In the genomic region with DNA sequence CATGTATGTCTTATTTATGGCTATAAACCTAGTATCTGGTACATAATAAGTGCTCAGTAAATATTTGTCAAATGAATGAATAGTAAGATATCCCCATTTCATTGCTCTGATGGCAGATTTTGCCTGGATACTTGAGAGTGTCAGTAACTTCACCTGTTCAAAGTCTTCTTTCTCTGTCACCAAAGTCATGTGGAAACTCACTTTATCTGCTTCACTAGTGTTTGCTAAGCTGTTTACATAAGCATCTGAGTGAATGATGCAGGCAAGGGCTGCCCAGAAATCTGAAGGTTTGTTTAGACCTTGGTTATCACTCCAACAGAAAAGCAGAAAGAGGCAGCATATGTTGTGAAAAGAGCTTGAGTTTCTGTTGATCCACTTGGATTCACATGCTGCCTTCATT, we compare ENCODE assay signal across 22 cellular contexts. TPM values are rescaled to one million over a fixed set of nuclear protein-coding genes. Genes with fewer than 3 reads are reported as not detected.
DNase-seq lines count a peak whose midpoint lies in the region; ATAC-seq and TF ChIP-seq lines count a peak whose summit lies in the region.
"Had no signal": no experiment of that assay in that cellular context is flagged by ENCODE, and none has a peak within 500 bp of the region (broad histone marks: within the 10 kb centered on the region; RNA-seq: fewer than 3 reads in every experiment).

No MANE protein-coding gene starts in this region.

- H2AFZ ChIP-seq in ACC112 (ENCODE audit: low read length, unreplicated experiment) (no peak overlapping the region), hepatocyte (no peak overlapping the region), neural progenitor cell (replicated peaks) (no peak overlapping the region), MM.1S (ENCODE audit: low read length) (no peak overlapping the region)

- TF ChIP-seq CTCF in hepatocyte (IDR thresholded peaks at IDR 0.05; ENCODE audit: poor library complexity), result no peak
- no peak for TF ChIP-seq CTCF in neural progenitor cell (IDR thresholded peaks at IDR 0.05)
- TF ChIP-seq CTCF in MM.1S (IDR thresholded peaks at IDR 0.05; ENCODE audit: low read length), result no peak

- peaks cover 21% of the 10 kb centered on the region for H3K4me1 ChIP-seq in ACC112 (ENCODE audit: control insufficient read depth, insufficient read depth, low read length, unreplicated experiment)
- H3K4me1 ChIP-seq in hepatocyte (ENCODE audit: insufficient read depth), result no peaks in the 10 kb centered on the region
- H3K4me1 ChIP-seq in neural progenitor cell, result no peaks in the 10 kb centered on the region
- H3K4me1 ChIP-seq in MM.1S (ENCODE audit: low read length), result no peaks in the 10 kb centered on the region
- H3K4me1 ChIP-seq: BE2C had no signal

- H3K4me3 Mint-ChIP-seq in neural progenitor cell, result no peak overlapping the region
- H3K4me3 Mint-ChIP-seq: CD4-positive, CD25-positive, alpha-beta regulatory T cell; CD8-positive, alpha-beta memory T cell; H9 had no signal

- H3K9me2 ChIP-seq in hepatocyte (replicated peaks; ENCODE audit: insufficient read depth) (no peaks in the 10 kb centered on the region), MM.1S (replicated peaks; ENCODE audit: insufficient read depth, low read length) (no peaks in the 10 kb centered on the region)

- no peaks in the 10 kb centered on the region for H3F3A ChIP-seq in neural progenitor cell (ENCODE audit: low read depth)
- H3F3A ChIP-seq in MM.1S (ENCODE audit: insufficient read depth, low read length), result no peaks in the 10 kb centered on the region

- H3K36me3 Mint-ChIP-seq in neural progenitor cell, result no peaks in the 10 kb centered on the region
- H3K36me3 Mint-ChIP-seq: CD4-positive, CD25-positive, alpha-beta regulatory T cell; CD8-positive, alpha-beta memory T cell had no signal

- H3K27me3 ChIP-seq in ACC112 (ENCODE audit: insufficient read depth, low read length), result no peaks in the 10 kb centered on the region
- no peaks in the 10 kb centered on the region for H3K27me3 ChIP-seq in hepatocyte
- no peaks in the 10 kb centered on the region for H3K27me3 ChIP-seq in neural progenitor cell
- H3K27me3 ChIP-seq in MM.1S (replicated peaks; ENCODE audit: insufficient read depth, low read length), result no peaks in the 10 kb centered on the region

- H4K20me1 ChIP-seq in hepatocyte (ENCODE audit: insufficient read depth, poor library complexity, severe bottlenecking), result no peaks in the 10 kb centered on the region
- no peaks in the 10 kb centered on the region for H4K20me1 ChIP-seq in neural progenitor cell (ENCODE audit: low read depth)
- no peaks in the 10 kb centered on the region for H4K20me1 ChIP-seq in MM.1S (ENCODE audit: insufficient read depth, low read length)

- H3K4me3 ChIP-seq in ACC112 (ENCODE audit: low read depth, low read length) (no peak overlapping the region), hepatocyte (no peak overlapping the region), neural progenitor cell (no peak overlapping the region), MM.1S (ENCODE audit: low read length) (no peak overlapping the region)
- H3K4me3 ChIP-seq: GM12878 had no signal

- no peaks in the 10 kb centered on the region for H3K79me2 ChIP-seq in ACC112 (ENCODE audit: control insufficient read depth, insufficient read depth, low read length, unreplicated experiment)
- H3K79me2 ChIP-seq in hepatocyte, result no peaks in the 10 kb centered on the region
- no peaks in the 10 kb centered on the region for H3K79me2 ChIP-seq in neural progenitor cell (ENCODE audit: low read depth)
- H3K79me2 ChIP-seq in MM.1S (ENCODE audit: low read length), result no peaks in the 10 kb centered on the region

- DNase-seq in DMS53 (lab: John Stamatoyannopoulos, UW) (peak; percentile 47), NCI-H345 (lab: John Stamatoyannopoulos, UW) (peak; percentile 22), hepatocyte (ENCODE audit: low spot score) (peak; percentile 42), neural progenitor cell (ENCODE audit: low spot score) (no peak), MM.1S (no peak), posterior vena cava (ENCODE audit: low spot score) (no peak)
- DNase-seq: 8988T; BE2C; C1 segment of cervical spinal cord; CD4-positive, CD25-positive, alpha-beta regulatory T cell; CD8-positive, alpha-beta memory T cell; DMS153; DND-41; EL; H9 had no signal

- H3K36me3 ChIP-seq in ACC112 (ENCODE audit: insufficient read depth, low read length) (no peaks in the 10 kb centered on the region), hepatocyte (replicated peaks; ENCODE audit: insufficient read depth, low read depth) (no peaks in the 10 kb centered on the region), neural progenitor cell (no peaks in the 10 kb centered on the region), MM.1S (replicated peaks; ENCODE audit: insufficient read depth, low read length) (no peaks in the 10 kb centered on the region)
- H3K36me3 ChIP-seq: BE2C had no signal

- H3K27ac ChIP-seq in ACC112 (ENCODE audit: low read depth, low read length) (peak overlapping the region; percentile 85), hepatocyte (peak overlapping the region; percentile 71), neural progenitor cell (no peak overlapping the region), MM.1S (ENCODE audit: low read length) (no peak overlapping the region)
- H3K27ac ChIP-seq: KMS-11 had no signal

- H3K4me2 ChIP-seq in hepatocyte (peak overlapping the region; percentile 22), neural progenitor cell (no peak overlapping the region), MM.1S (ENCODE audit: low read depth, low read length) (no peak overlapping the region)
- H3K4me2 ChIP-seq: KMS-11 had no signal

- H3K9me3 ChIP-seq in hepatocyte (ENCODE audit: low read depth) (no peaks in the 10 kb centered on the region), neural progenitor cell (ENCODE audit: low read depth) (no peaks in the 10 kb centered on the region), MM.1S (replicated peaks; ENCODE audit: insufficient read depth, low read length) (no peaks in the 10 kb centered on the region)
- H3K9me3 ChIP-seq: BE2C had no signal

- intact Hi-C loops in posterior vena cava (cut with DNase I), result no loop called here

- peaks cover under 1% of the 10 kb centered on the region for H3K9me3 Mint-ChIP-seq in neural progenitor cell

- ATAC-seq in HG03097 (IDR thresholded peaks at IDR 0.05; ENCODE audit: low FRiP score, unreplicated experiment), result no peak
- ATAC-seq: GM12878 had no signal

- H3K4me1 Mint-ChIP-seq in neural progenitor cell, result no peaks in the 10 kb centered on the region
- H3K4me1 Mint-ChIP-seq: CD4-positive, CD25-positive, alpha-beta regulatory T cell; CD8-positive, alpha-beta memory T cell; H9 had no signal

- H3K9ac ChIP-seq in neural progenitor cell (no peak overlapping the region), MM.1S (ENCODE audit: low read length) (no peak overlapping the region)
- H3K9ac ChIP-seq: KMS-11 had no signal

- peaks cover 4% of the 10 kb centered on the region for H3K27me3 Mint-ChIP-seq in neural progenitor cell (ENCODE audit: insufficient read depth, low read depth)

- H3K27ac Mint-ChIP-seq in neural progenitor cell, result no peak overlapping the region
- H3K27ac Mint-ChIP-seq: CD4-positive, CD25-positive, alpha-beta regulatory T cell; CD8-positive, alpha-beta memory T cell; H9 had no signal

RNA-seq across cellular contexts. Expression of a gene that starts 4.3 kb away (rescaled TPM):
- total RNA-seq in hepatocyte (0.03 and 0.44 TPM in 2 replicates), neural progenitor cell (ENCODE audit: low replicate concordance) (not detected in 2 replicates), posterior vena cava (not detected)
- not detected in 2 replicates for polyA plus RNA-seq in hepatocyte
- total RNA-seq: A673; CD4-positive, CD25-positive, alpha-beta regulatory T cell; CD8-positive, alpha-beta memory T cell; G401; GM12878; H1; H9 had no signal
- polyA plus RNA-seq: CD8-positive, alpha-beta memory T cell; GM12878; H1 had no signal

RNA-seq across cellular contexts. Expression of a gene that starts 15.6 kb away (rescaled TPM):
- total RNA-seq in hepatocyte (not detected in 2 replicates), neural progenitor cell (ENCODE audit: low replicate concordance) (not detected in 2 replicates), posterior vena cava (not detected)
- not detected in 2 replicates for polyA plus RNA-seq in hepatocyte
- total RNA-seq: CD4-positive, CD25-positive, alpha-beta regulatory T cell; CD8-positive, alpha-beta memory T cell; G401; GM12878; H1; H9 had no signal
- polyA plus RNA-seq: CD4-positive, CD25-positive, alpha-beta regulatory T cell; CD8-positive, alpha-beta memory T cell; GM12878; H1 had no signal

RNA-seq across cellular contexts. Expression of a gene that starts 34.5 kb away (rescaled TPM):
- total RNA-seq in hepatocyte (not detected in 2 replicates), neural progenitor cell (ENCODE audit: low replicate concordance) (not detected in 2 replicates), posterior vena cava (not detected)
- polyA plus RNA-seq in hepatocyte, result not detected in 2 replicates
- total RNA-seq: CD4-positive, CD25-positive, alpha-beta regulatory T cell; CD8-positive, alpha-beta memory T cell; G401; GM12878; H1; H9 had no signal
- polyA plus RNA-seq: CD4-positive, CD25-positive, alpha-beta regulatory T cell; GM12878; H1 had no signal

Comparison
In these comparisons a context has a peak if more than half of its experiments do, and no peak if none do; other contexts are left out.
1. H3K27ac ChIP-seq: peak in ACC112 (single experiment) and hepatocyte (single experiment); none in neural progenitor cell (single experiment) and MM.1S (single experiment).
2. DNase-seq: peak in DMS53 (single experiment), NCI-H345 (single experiment) and hepatocyte (single experiment); none in neural progenitor cell (single experiment), MM.1S (single experiment) and posterior vena cava (single experiment).